In genomic region chr4:158529505-158529904, GRCh38 we compare ENCODE assay signal across 27 cellular contexts. TPM values are rescaled to one million over a fixed set of nuclear protein-coding genes. Genes with fewer than 3 reads are reported as not detected.
"Had no signal": no experiment of that assay in that cellular context is flagged by ENCODE, and none has a peak within 500 bp of the region (broad histone marks: within the 10 kb centered on the region; RNA-seq: fewer than 3 reads in every experiment).

No MANE protein-coding gene starts in this region.

- H3K36me3 Mint-ChIP-seq: naive thymus-derived CD8-positive, alpha-beta T cell; stimulated activated effector memory CD8-positive, alpha-beta T cell treated with anti-CD3 and anti-CD28 coated beads, Interleukin-12 subunit alpha, Interleukin-12 subunit beta, amount 100 ng/mL, for 72 hours had no signal

- H3K9me3 Mint-ChIP-seq: endodermal cell; naive thymus-derived CD8-positive, alpha-beta T cell; nephron progenitor cell; stimulated activated effector memory CD8-positive, alpha-beta T cell treated with anti-CD3 and anti-CD28 coated beads, Interleukin-12 subunit alpha, Interleukin-12 subunit beta, amount 100 ng/mL, for 72 hours had no signal

- H3K9me3 ChIP-seq: gastrocnemius medialis, lower lobe of right lung, prostate gland, right atrium auricular region, sigmoid colon, stomach, thyroid gland, vagina had no signal

- H3K4me1 Mint-ChIP-seq: naive thymus-derived CD8-positive, alpha-beta T cell; stimulated activated effector memory CD8-positive, alpha-beta T cell treated with anti-CD3 and anti-CD28 coated beads, Interleukin-12 subunit alpha, Interleukin-12 subunit beta, amount 100 ng/mL, for 72 hours had no signal

- ATAC-seq: esophagus mucosa; gastrocnemius medialis; left ventricle myocardium superior; lower lobe of right lung; naive thymus-derived CD8-positive, alpha-beta T cell; stimulated activated effector memory CD8-positive, alpha-beta T cell treated with anti-CD3 and anti-CD28 coated beads, Interleukin-12 subunit alpha, Interleukin-12 subunit beta, amount 100 ng/mL, for 72 hours had no signal

- H3K27ac Mint-ChIP-seq: endodermal cell; naive thymus-derived CD8-positive, alpha-beta T cell; nephron progenitor cell; stimulated activated effector memory CD8-positive, alpha-beta T cell treated with anti-CD3 and anti-CD28 coated beads, Interleukin-12 subunit alpha, Interleukin-12 subunit beta, amount 100 ng/mL, for 72 hours had no signal

- H3K27ac ChIP-seq: epithelial cell of prostate, gastrocnemius medialis, lower lobe of right lung, prostate gland, right atrium auricular region, sigmoid colon, stomach, thyroid gland, vagina had no signal

- DNase-seq: effector CD8-positive, alpha-beta T cell; endodermal cell; foreskin fibroblast; gastrocnemius medialis; head of caudate nucleus; left ventricle myocardium superior; lower lobe of right lung; naive thymus-derived CD8-positive, alpha-beta T cell; nephron progenitor cell; nucleus accumbens; sigmoid colon; stimulated activated CD4-positive, alpha-beta T cell treated with anti-CD3 and anti-CD28 coated beads, Interleukin-2, amount 100 ng/mL, for 24 hours; stimulated activated CD4-positive, alpha-beta T cell treated with anti-CD3 and anti-CD28 coated beads, Interleukin-4, amount 100 ng/mL, for 24 hours; stimulated activated naive CD4-positive, alpha-beta T cell treated with Interleukin-2 at 50 U/mL for 16 hours; stomach; thyroid gland; trophoblast cell had no signal

- H3K4me1 ChIP-seq: gastrocnemius medialis, lower lobe of right lung, prostate gland, right atrium auricular region, sigmoid colon, stomach, thyroid gland, vagina had no signal

- H3K4me3 Mint-ChIP-seq: endodermal cell; naive thymus-derived CD8-positive, alpha-beta T cell; nephron progenitor cell; stimulated activated effector memory CD8-positive, alpha-beta T cell treated with anti-CD3 and anti-CD28 coated beads, Interleukin-12 subunit alpha, Interleukin-12 subunit beta, amount 100 ng/mL, for 72 hours had no signal

- H3K27me3 ChIP-seq: gastrocnemius medialis, right atrium auricular region, sigmoid colon, stomach, thyroid gland, vagina had no signal

RNA-seq across cellular contexts. Expression of gene RXFP1, which starts 7.8 kb away (rescaled TPM):
- total RNA-seq: endodermal cell; gastrocnemius medialis; glomerular endothelial cell; left ventricle myocardium superior; mesenteric fat pad; naive thymus-derived CD8-positive, alpha-beta T cell; osteocyte; right atrium auricular region; sigmoid colon; subcutaneous adipose tissue had no signal
